Comparison of ENCODE assay signal across 11 cellular contexts in genomic region chr13:51502206-51502651, GRCh38. TPM values are rescaled to one million over a fixed set of nuclear protein-coding genes. Genes with fewer than 3 reads are reported as not detected.
DNase-seq lines count a peak whose midpoint lies in the region; ATAC-seq, FAIRE-seq and TF ChIP-seq lines count a peak whose summit lies in the region.
"Had no signal": no experiment of that assay in that cellular context is flagged by ENCODE, and none has a peak within 500 bp of the region (broad histone marks: within the 10 kb centered on the region; RNA-seq: fewer than 3 reads in every experiment).

No MANE protein-coding gene starts in this region.

- H3K36me3 ChIP-seq in ACC112 (ENCODE audit: insufficient read depth, low read length), result no peaks in the 10 kb centered on the region

- peaks cover 22% of the 10 kb centered on the region for H3K4me1 ChIP-seq in ACC112 (ENCODE audit: control insufficient read depth, insufficient read depth, low read length, unreplicated experiment)

- no peaks in the 10 kb centered on the region for H3K36me3 Mint-ChIP-seq in activated T-cell treated with anti-CD3 and anti-CD28 coated beads, Interleukin-2, amount 50 U/mL, for 4 hours (ENCODE audit: insufficient read depth)
- H3K36me3 Mint-ChIP-seq: naive B cell had no signal

- no peaks in the 10 kb centered on the region for H3K9me3 Mint-ChIP-seq in activated T-cell treated with anti-CD3 and anti-CD28 coated beads, Interleukin-2, amount 50 U/mL, for 4 hours
- H3K9me3 Mint-ChIP-seq: naive B cell had no signal

- H3K4me3 ChIP-seq in ACC112 (ENCODE audit: low read depth, low read length) (no peak overlapping the region), coronary artery (no peak overlapping the region)

- H2AFZ ChIP-seq in ACC112 (ENCODE audit: low read length, unreplicated experiment), result no peak overlapping the region

- H3K27me3 Mint-ChIP-seq in activated T-cell treated with anti-CD3 and anti-CD28 coated beads, Interleukin-2, amount 50 U/mL, for 4 hours (ENCODE audit: low read depth), result peaks cover 4% of the 10 kb centered on the region

- H3K4me1 Mint-ChIP-seq in activated T-cell treated with anti-CD3 and anti-CD28 coated beads, Interleukin-2, amount 50 U/mL, for 4 hours (ENCODE audit: low read depth), result peaks cover 12% of the 10 kb centered on the region

- H3K79me2 ChIP-seq in ACC112 (ENCODE audit: control insufficient read depth, insufficient read depth, low read length, unreplicated experiment), result no peaks in the 10 kb centered on the region

- no peak for FAIRE-seq in RCC 7860 (lab: Jason Lieb, UNC)

- ATAC-seq in GM19023 (IDR thresholded peaks at IDR 0.05; ENCODE audit: unreplicated experiment), result peak; percentile 94
- ATAC-seq in HG02938 (IDR thresholded peaks at IDR 0.05; ENCODE audit: unreplicated experiment), result peak; percentile 97
- peak; percentile 95 to 98 for ATAC-seq in activated T-cell treated with anti-CD3 and anti-CD28 coated beads, Interleukin-2, amount 50 U/mL, for 4 hours

- H3K27ac ChIP-seq in ACC112 (ENCODE audit: low read depth, low read length) (peak overlapping the region; percentile 85), coronary artery (no peak overlapping the region)

- no peaks in the 10 kb centered on the region for H3K27me3 ChIP-seq in ACC112 (ENCODE audit: insufficient read depth, low read length)

- TF ChIP-seq CTCF in coronary artery (IDR thresholded peaks at IDR 0.05), result no peak

- DNase-seq in activated T-cell treated with anti-CD3 and anti-CD28 coated beads, Interleukin-2, amount 50 U/mL, for 4 hours, result no peak
- no peak for DNase-seq in coronary artery (ENCODE audit: low spot score)
- DNase-seq in OCI-M2 (lab: John Stamatoyannopoulos, UW; ENCODE audit: unreplicated experiment), result no peak
- DNase-seq in RCC 7860 (ENCODE audit: low spot score), result no peak
- no peak for DNase-seq in mesenteric fat pad (ENCODE audit: low spot score)
- DNase-seq: COR-L47, naive B cell, NCI-H1105 had no signal

- no peak overlapping the region for H3K4me3 Mint-ChIP-seq in activated T-cell treated with anti-CD3 and anti-CD28 coated beads, Interleukin-2, amount 50 U/mL, for 4 hours

RNA-seq across cellular contexts. Expression of gene INTS6, which starts 49.4 kb away (rescaled TPM):
- total RNA-seq in activated T-cell treated with anti-CD3 and anti-CD28 coated beads, Interleukin-2, amount 50 U/mL, for 4 hours, result 10 to 100 TPM; 44.7 to 61.0 (median 54.0) TPM
- 39.8 TPM for total RNA-seq in mesenteric fat pad
